ENCODE assay signal across 8 cellular contexts in genomic region chr19:45692187-45693111, GRCh38. TPM values are rescaled to one million over a fixed set of nuclear protein-coding genes. Genes with fewer than 3 reads are reported as not detected.
DNase-seq lines count a peak whose midpoint lies in the region; ATAC-seq and TF ChIP-seq lines count a peak whose summit lies in the region.

Gene QPCTL (plus strand): TSS chr19:45692666. CDS start chr19:45692704, 38 bp downstream.

- peak within 1 kb of the TSS; percentile 81 to 89 for H3K27ac ChIP-seq in thoracic aorta

- H3K27me3 Mint-ChIP-seq in activated naive CD8-positive, alpha-beta T cell = no peaks in the 10 kb centered on the region

- peaks cover 20% of the 10 kb centered on the region for H3K4me1 Mint-ChIP-seq in activated naive CD8-positive, alpha-beta T cell (ENCODE audit: low read depth)

- H3K27ac Mint-ChIP-seq in activated naive CD8-positive, alpha-beta T cell = peak within 1 kb of the TSS; percentile 99

- TF ChIP-seq CTCF in omental fat pad (IDR thresholded peaks at IDR 0.05) (no peak), thoracic aorta (IDR thresholded peaks at IDR 0.05) (no peak)

- H3K36me3 Mint-ChIP-seq in activated naive CD8-positive, alpha-beta T cell = peaks cover 6% of the 10 kb centered on the region

- H3K4me3 Mint-ChIP-seq in activated naive CD8-positive, alpha-beta T cell = peak within 1 kb of the TSS; percentile 98

- H3K4me1 ChIP-seq in thoracic aorta (ENCODE audit: control insufficient read depth in 1 of 2, low read depth in 2 of 2) = peaks cover 6 to 18% of the 10 kb centered on the region in 2 donors

- H3K9me3 ChIP-seq in thoracic aorta = no peaks in the 10 kb centered on the region

- no peaks in the 10 kb centered on the region for H3K9me3 Mint-ChIP-seq in activated naive CD8-positive, alpha-beta T cell (ENCODE audit: low read depth)

- H3K27me3 ChIP-seq in thoracic aorta (replicated peaks; ENCODE audit: insufficient read depth) = no peaks in the 10 kb centered on the region

- peak; percentile 81 for ATAC-seq in HG02610 (IDR thresholded peaks at IDR 0.05; ENCODE audit: unreplicated experiment)
- peak; percentile 96 for ATAC-seq in omental fat pad (ENCODE audit: low FRiP score)
- peak; percentile 96 for ATAC-seq in thoracic aorta (ENCODE audit: insufficient number of reproducible peaks, low FRiP score, low read depth)

- H3K4me3 ChIP-seq in GM08714 (ENCODE audit: low read length) (peak within 1 kb of the TSS; percentile 89), thoracic aorta (peak within 1 kb of the TSS; percentile 89)

- DNase-seq in NCI-H1092 treated with DMSO at 0.1 percent for 48 hours (lab: John Stamatoyannopoulos, UW) (peak; percentile 97), SKM-1 (lab: John Stamatoyannopoulos, UW; ENCODE audit: unreplicated experiment) (peak; percentile 89), glomerular visceral epithelial cell (ENCODE audit: extremely low spot score) (peak; percentile 100), omental fat pad (ENCODE audit: low spot score) (peak; percentile 81), thoracic aorta (ENCODE audit: low spot score) (peak; percentile 96)

- H3K36me3 ChIP-seq in thoracic aorta = peaks cover 22% of the 10 kb centered on the region

RNA-seq across cellular contexts. Expression of gene QPCTL, which starts in this region (rescaled TPM):
- total RNA-seq in omental fat pad (1 to 10 TPM; 2.7 to 5.8 (median 5.2) TPM), thoracic aorta (1 to 10 TPM; 4.6 to 8.8 TPM)

Comparison
In these comparisons a context has a peak if more than half of its experiments do, and no peak if none do; other contexts are left out.
1. Peak in every context shown above with its lines: DNase-seq, ATAC-seq, H3K4me3 ChIP-seq and H3K27ac ChIP-seq.